ENCODE assay signal across 10 cellular contexts in genomic region chr13:79936368-79937136, GRCh38.
DNase-seq lines count a peak whose midpoint lies in the region; FAIRE-seq and TF ChIP-seq lines count a peak whose summit lies in the region.
"Had no signal": no experiment of that assay in that cellular context is flagged by ENCODE, and none has a peak within 500 bp of the region (broad histone marks: within the 10 kb centered on the region; RNA-seq: fewer than 3 reads in every experiment).

No MANE protein-coding gene starts in this region.

- H3K4me1 ChIP-seq in breast epithelium (no peaks in the 10 kb centered on the region), skeletal muscle tissue (ENCODE audit: control insufficient read depth in 3 of 3, insufficient read depth in 3 of 3, low read length in 3 of 3) (peaks cover 0 to 10% (median 7%) of the 10 kb centered on the region in 3 donors)

- H3K4me3 Mint-ChIP-seq in activated CD4-positive, alpha-beta T cell treated with anti-CD3 and anti-CD28 coated beads, Interleukin-2, amount 10 ng/mL, durations not matched to agents 7 days and 5 days = no peak overlapping the region
- H3K4me3 Mint-ChIP-seq: activated naive CD8-positive, alpha-beta T cell had no signal

- intact Hi-C loops in breast epithelium (cut with DNase I; ENCODE audit: low total_unique reads) = no loop called here

- H3K4me3 ChIP-seq in breast epithelium (no peak overlapping the region), skeletal muscle tissue (ENCODE audit: low read length in 3 of 3) (no peak overlapping the region)

- POLR2A ChIA-PET in activated CD4-positive, alpha-beta T cell treated with anti-CD3 and anti-CD28 coated beads, Interleukin-2, amount 10 ng/mL, durations not matched to agents 7 days and 5 days (lab: Charles Lee) = no interaction called here

- no peak overlapping the region for H3K9ac ChIP-seq in skeletal muscle tissue (ENCODE audit: low read depth in 1 of 3, low read length in 3 of 3)

- H3K27me3 ChIP-seq in breast epithelium (no peaks in the 10 kb centered on the region), skeletal muscle tissue (ENCODE audit: control insufficient read depth in 3 of 3, insufficient read depth in 3 of 3, low read length in 3 of 3) (no peaks in the 10 kb centered on the region)

- peak; percentile 100 for FAIRE-seq in H54 (lab: Jason Lieb, UNC)

- TF ChIP-seq CTCF in breast epithelium (IDR thresholded peaks at IDR 0.05) = no peak

- H3K27me3 Mint-ChIP-seq in activated CD4-positive, alpha-beta T cell treated with anti-CD3 and anti-CD28 coated beads, Interleukin-2, amount 10 ng/mL, durations not matched to agents 7 days and 5 days = no peaks in the 10 kb centered on the region
- H3K27me3 Mint-ChIP-seq: activated naive CD8-positive, alpha-beta T cell had no signal

- no peaks in the 10 kb centered on the region for H3K4me1 Mint-ChIP-seq in activated CD4-positive, alpha-beta T cell treated with anti-CD3 and anti-CD28 coated beads, Interleukin-2, amount 10 ng/mL, durations not matched to agents 7 days and 5 days

- no peaks in the 10 kb centered on the region for H3K36me3 ChIP-seq in breast epithelium
- no peaks in the 10 kb centered on the region for H3K36me3 ChIP-seq in skeletal muscle tissue (ENCODE audit: control insufficient read depth in 3 of 3, insufficient read depth in 3 of 3, low read length in 3 of 3)

- CTCF ChIA-PET in activated CD4-positive, alpha-beta T cell treated with anti-CD3 and anti-CD28 coated beads, Interleukin-2, amount 10 ng/mL, durations not matched to agents 7 days and 5 days (lab: Charles Lee) = interaction anchor here (0.7 kb wide), 1 partner anchor 12 kb away, joined by 3 read pairs; no protein-coding TSS in a partner anchor

- no peaks in the 10 kb centered on the region for H3K9me3 ChIP-seq in breast epithelium
- H3K9me3 ChIP-seq in skeletal muscle tissue (ENCODE audit: control insufficient read depth in 3 of 3, low read length in 3 of 3) = no peaks in the 10 kb centered on the region

- no peak overlapping the region for H3K27ac Mint-ChIP-seq in activated CD4-positive, alpha-beta T cell treated with anti-CD3 and anti-CD28 coated beads, Interleukin-2, amount 10 ng/mL, durations not matched to agents 7 days and 5 days
- H3K27ac Mint-ChIP-seq: activated naive CD8-positive, alpha-beta T cell had no signal

- DNase-seq in H54 (ENCODE audit: insufficient read length, low spot score) = peak; percentile 42
- DNase-seq in breast epithelium (ENCODE audit: low spot score in 2 of 2) = peak in 1 of 2 donors; percentile 75
- DNase-seq in iris pigment epithelial cell (ENCODE audit: low read depth) = peak; percentile 99
- DNase-seq in NCI-H1930 (lab: John Stamatoyannopoulos, UW) = no peak
- DNase-seq in activated CD4-positive, alpha-beta T cell treated with anti-CD3 and anti-CD28 coated beads, Interleukin-2, amount 10 ng/mL, durations not matched to agents 7 days and 5 days = no peak
- DNase-seq in GF-D8 (lab: John Stamatoyannopoulos, UW) = no peak
- no peak for DNase-seq in stimulated activated CD4-positive, alpha-beta T cell treated with anti-CD3 and anti-CD28 coated beads, Interleukin-12 subunit alpha, Interleukin-12 subunit beta, amount 100 ng/mL, for 4 hours
- DNase-seq: NCI-H1694 treated with DMSO at 0.1 percent for 48 hours had no signal

- no peaks in the 10 kb centered on the region for H3K9me3 Mint-ChIP-seq in activated CD4-positive, alpha-beta T cell treated with anti-CD3 and anti-CD28 coated beads, Interleukin-2, amount 10 ng/mL, durations not matched to agents 7 days and 5 days

- H3K27ac ChIP-seq in breast epithelium (peak overlapping the region; percentile 87 to 94), skeletal muscle tissue (ENCODE audit: low read depth, low read length) (peak overlapping the region; percentile 52)

- TF ChIP-seq POLR2A in H54 (IDR thresholded peaks at IDR 0.05; ENCODE audit: low read depth, low read length) = no peak
- TF ChIP-seq POLR2A in breast epithelium (IDR thresholded peaks at IDR 0.05) = no peak

- no peaks in the 10 kb centered on the region for H3K36me3 Mint-ChIP-seq in activated CD4-positive, alpha-beta T cell treated with anti-CD3 and anti-CD28 coated beads, Interleukin-2, amount 10 ng/mL, durations not matched to agents 7 days and 5 days (ENCODE audit: low read depth)
- H3K36me3 Mint-ChIP-seq: activated naive CD8-positive, alpha-beta T cell had no signal

Comparison
In these comparisons a context has a peak if more than half of its experiments do, and no peak if none do; other contexts are left out.
1. DNase-seq: peak in H54 (single experiment) and iris pigment epithelial cell (single experiment); none in NCI-H1930 (0 of 2), activated CD4-positive, alpha-beta T cell treated with anti-CD3 and anti-CD28 coated beads, Interleukin-2, amount 10 ng/mL, durations not matched to agents 7 days and 5 days (single experiment), GF-D8 (single experiment) and stimulated activated CD4-positive, alpha-beta T cell treated with anti-CD3 and anti-CD28 coated beads, Interleukin-12 subunit alpha, Interleukin-12 subunit beta, amount 100 ng/mL, for 4 hours (single experiment).